In the genomic region with DNA sequence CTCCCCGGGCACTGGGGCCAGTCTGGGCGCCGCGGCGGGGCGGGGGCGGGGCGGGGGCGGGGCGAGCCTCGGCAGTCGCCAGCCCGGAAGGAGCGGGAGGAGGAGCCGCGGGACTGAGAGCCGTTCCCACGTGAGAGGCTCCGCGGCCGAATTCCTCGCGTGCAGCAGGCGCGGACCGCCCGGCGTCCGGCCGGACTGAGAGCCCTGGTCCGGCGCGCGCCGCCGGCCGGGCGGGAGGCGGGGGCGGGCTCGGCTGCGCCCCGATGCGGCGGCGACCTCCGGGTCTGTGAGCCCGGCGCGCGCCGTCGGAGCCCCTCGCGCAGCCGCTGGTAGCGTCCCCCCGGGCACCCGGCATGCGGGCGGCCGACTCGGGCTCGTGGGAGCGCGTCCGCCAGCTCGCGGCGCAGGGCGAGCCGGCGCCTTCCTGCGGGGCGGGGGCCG, we compare ENCODE assay signal across 8 cellular contexts.
A peak's percentile ranks its signal among the peaks of the same experiment; 100 is the strongest.
DNase-seq lines count a peak whose midpoint lies in the region; ATAC-seq and TF ChIP-seq lines count a peak whose summit lies in the region.

No MANE protein-coding gene starts in this region.

- no peak for TF ChIP-seq CTCF in ovary (IDR thresholded peaks at IDR 0.05)

- no peak for TF ChIP-seq POLR2A in ovary (IDR thresholded peaks at IDR 0.05)

- peaks cover 20% of the 10 kb centered on the region for H3K4me1 ChIP-seq in ovary (ENCODE audit: insufficient read depth)

- ATAC-seq in HG03159 (IDR thresholded peaks at IDR 0.05; ENCODE audit: unreplicated experiment), result no peak

- H3K27me3 ChIP-seq in ovary, result no peaks in the 10 kb centered on the region

- peak overlapping the region; percentile 67 for H3K4me3 ChIP-seq in ovary

- peak; percentile 32 for DNase-seq in NCI-H1436 (lab: John Stamatoyannopoulos, UW)
- no peak for DNase-seq in NCI-H1436 treated with DMSO at 0.1 percent for 48 hours (lab: John Stamatoyannopoulos, UW)
- DNase-seq in NCI-H510A treated with DMSO at 0.1 percent for 48 hours (lab: John Stamatoyannopoulos, UW), result peak; percentile 40
- DNase-seq in activated gamma-delta T cell treated with Interleukin-2 at 50 U/mL for 16 hours, result peak; percentile 15
- DNase-seq in glomerular visceral epithelial cell (ENCODE audit: extremely low spot score), result peak; percentile 82
- peak; percentile 79 to 88 (median 80) for DNase-seq in ovary
- no peak for DNase-seq in NCI-H2081 treated with DMSO at 0.1 percent for 48 hours (lab: John Stamatoyannopoulos, UW)

- H3K9me3 ChIP-seq in ovary, result no peaks in the 10 kb centered on the region

- no peak for TF ChIP-seq EP300 in ovary (IDR thresholded peaks at IDR 0.05)

- no peaks in the 10 kb centered on the region for H3K36me3 ChIP-seq in ovary

- intact Hi-C loops in ovary (cut with DNase I), result loop anchor here in 2 of 4 donors (2.0 to 10.0 kb wide), 3 partner anchors 101 to 351 kb away; no protein-coding TSS in a partner anchor

- 0% methylated on average over 2 to 75 of the region's 76 CpGs for WGBS in ovary, 3 donors

- peak overlapping the region; percentile 64 to 94 for H3K27ac ChIP-seq in ovary

Comparison
In these comparisons a context has a peak if more than half of its experiments do, and no peak if none do; other contexts are left out.
1. DNase-seq: peak in NCI-H1436 (single experiment), NCI-H510A treated with DMSO at 0.1 percent for 48 hours (single experiment), activated gamma-delta T cell treated with Interleukin-2 at 50 U/mL for 16 hours (single experiment), glomerular visceral epithelial cell (single experiment) and ovary (5 of 5); none in NCI-H1436 treated with DMSO at 0.1 percent for 48 hours (single experiment) and NCI-H2081 treated with DMSO at 0.1 percent for 48 hours (single experiment).